Comparison of ENCODE assay signal across 26 cellular contexts in the genomic region with DNA sequence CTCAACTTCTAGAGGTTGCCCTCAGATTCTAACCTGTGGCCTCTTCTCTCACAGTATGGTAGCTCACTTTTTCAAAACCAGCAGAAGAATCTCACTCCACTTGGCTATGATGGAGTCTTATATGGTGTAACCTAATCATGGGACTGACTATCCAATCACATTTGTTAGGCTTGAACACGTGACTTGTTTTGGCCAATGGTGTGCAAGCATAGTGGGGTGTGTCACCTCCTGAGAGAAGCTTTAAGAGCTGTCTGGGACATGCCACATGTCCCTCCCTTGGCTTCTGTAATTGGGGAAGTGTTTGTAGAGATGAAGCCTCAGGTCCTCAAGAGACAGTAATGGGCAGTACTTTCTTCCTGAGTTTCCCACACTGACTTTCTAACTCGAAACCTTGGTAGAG. TPM values are rescaled to one million over a fixed set of nuclear protein-coding genes. Genes with fewer than 3 reads are reported as not detected.
"Had no signal": no experiment of that assay in that cellular context is flagged by ENCODE, and none has a peak within 500 bp of the region (broad histone marks: within the 10 kb centered on the region; RNA-seq: fewer than 3 reads in every experiment).

No MANE protein-coding gene starts in this region.

- H3K4me3 ChIP-seq: esophagus squamous epithelium, gastrocnemius medialis, left ventricle myocardium inferior, ovary, psoas muscle, right atrium auricular region, thyroid gland had no signal

- FAIRE-seq: bronchial epithelial cell had no signal

- H3K4me1 ChIP-seq: gastrocnemius medialis, left ventricle myocardium inferior, psoas muscle, right atrium auricular region had no signal

- H3K27ac ChIP-seq: esophagus squamous epithelium, gastrocnemius medialis, left ventricle myocardium inferior, ovary, psoas muscle, right atrium auricular region, thyroid gland had no signal

- H3K4me3 Mint-ChIP-seq: activated CD4-positive, alpha-beta memory T cell treated with anti-CD3 and anti-CD28 coated beads for 36 hours; activated naive CD4-positive, alpha-beta T cell treated with anti-CD3 and anti-CD28 coated beads, Interleukin-2, amount 10 ng/mL, durations not matched to agents 7 days and 5 days; endodermal cell; natural killer cell treated with Interleukin-12 subunit alpha and Interleukin-12 subunit beta and Interleukin-15 and Interleukin-18, amount 100 ng/mL, for 72 hours had no signal

- H3K36me3 Mint-ChIP-seq: activated naive CD4-positive, alpha-beta T cell treated with anti-CD3 and anti-CD28 coated beads, Interleukin-2, amount 10 ng/mL, durations not matched to agents 7 days and 5 days had no signal

- H3K9me3 ChIP-seq: gastrocnemius medialis, thyroid gland had no signal

- DNase-seq: activated CD4-positive, alpha-beta memory T cell treated with anti-CD3 and anti-CD28 coated beads for 36 hours; activated CD4-positive, alpha-beta T cell treated with anti-CD3 and anti-CD28 coated beads for 4 hours; activated CD4-positive, CD25-positive, alpha-beta regulatory T cell; activated effector memory CD4-positive, alpha-beta T cell treated with anti-CD3 and anti-CD28 coated beads, Interleukin-2, amount 50 U/mL, for 16 hours; activated naive CD4-positive, alpha-beta T cell treated with anti-CD3 and anti-CD28 coated beads, Interleukin-2, amount 10 ng/mL, durations not matched to agents 7 days and 5 days; activated T-cell treated with anti-CD3 and anti-CD28 coated beads for 4 hours; amygdala; cerebellar nuclear complex; cortex of kidney; endodermal cell; esophagus squamous epithelium; gastrocnemius medialis; head of caudate nucleus; hypothalamus; left ventricle myocardium inferior; midbrain; ovary; psoas muscle; stimulated activated CD4-positive, alpha-beta T cell treated with anti-CD3 and anti-CD28 coated beads, Interleukin-4, amount 100 ng/mL, for 4 hours; stimulated activated naive CD8-positive, alpha-beta T cell treated with anti-CD3 and anti-CD28 coated beads, Interleukin-15, Interleukin-2, amounts not matched to agents 100 U/mL and 50 U/mL, for 24 hours; substantia nigra; T1000; thyroid gland had no signal

- H3K36me3 ChIP-seq: gastrocnemius medialis, ovary, right atrium auricular region, thyroid gland had no signal

- H3K4me1 Mint-ChIP-seq: activated naive CD4-positive, alpha-beta T cell treated with anti-CD3 and anti-CD28 coated beads, Interleukin-2, amount 10 ng/mL, durations not matched to agents 7 days and 5 days had no signal

- H3K27ac Mint-ChIP-seq: activated CD4-positive, alpha-beta memory T cell treated with anti-CD3 and anti-CD28 coated beads for 36 hours; activated naive CD4-positive, alpha-beta T cell treated with anti-CD3 and anti-CD28 coated beads, Interleukin-2, amount 10 ng/mL, durations not matched to agents 7 days and 5 days; endodermal cell; natural killer cell treated with Interleukin-12 subunit alpha and Interleukin-12 subunit beta and Interleukin-15 and Interleukin-18, amount 100 ng/mL, for 72 hours had no signal

- H3K27me3 ChIP-seq: esophagus squamous epithelium, gastrocnemius medialis, ovary, right atrium auricular region, thyroid gland had no signal

- ATAC-seq: gastrocnemius medialis; natural killer cell treated with Interleukin-12 subunit alpha and Interleukin-12 subunit beta and Interleukin-15 and Interleukin-18, amount 100 ng/mL, for 72 hours; psoas muscle; stimulated activated naive CD8-positive, alpha-beta T cell treated with anti-CD3 and anti-CD28 coated beads, Interleukin-15, Interleukin-2, amounts not matched to agents 100 U/mL and 50 U/mL, for 24 hours had no signal

RNA-seq across cellular contexts. Expression of a gene that starts 12.8 kb away (rescaled TPM):
- total RNA-seq: left ventricle myocardium inferior had no signal
